Comparison of ENCODE assay signal across 8 cellular contexts in the genomic region with DNA sequence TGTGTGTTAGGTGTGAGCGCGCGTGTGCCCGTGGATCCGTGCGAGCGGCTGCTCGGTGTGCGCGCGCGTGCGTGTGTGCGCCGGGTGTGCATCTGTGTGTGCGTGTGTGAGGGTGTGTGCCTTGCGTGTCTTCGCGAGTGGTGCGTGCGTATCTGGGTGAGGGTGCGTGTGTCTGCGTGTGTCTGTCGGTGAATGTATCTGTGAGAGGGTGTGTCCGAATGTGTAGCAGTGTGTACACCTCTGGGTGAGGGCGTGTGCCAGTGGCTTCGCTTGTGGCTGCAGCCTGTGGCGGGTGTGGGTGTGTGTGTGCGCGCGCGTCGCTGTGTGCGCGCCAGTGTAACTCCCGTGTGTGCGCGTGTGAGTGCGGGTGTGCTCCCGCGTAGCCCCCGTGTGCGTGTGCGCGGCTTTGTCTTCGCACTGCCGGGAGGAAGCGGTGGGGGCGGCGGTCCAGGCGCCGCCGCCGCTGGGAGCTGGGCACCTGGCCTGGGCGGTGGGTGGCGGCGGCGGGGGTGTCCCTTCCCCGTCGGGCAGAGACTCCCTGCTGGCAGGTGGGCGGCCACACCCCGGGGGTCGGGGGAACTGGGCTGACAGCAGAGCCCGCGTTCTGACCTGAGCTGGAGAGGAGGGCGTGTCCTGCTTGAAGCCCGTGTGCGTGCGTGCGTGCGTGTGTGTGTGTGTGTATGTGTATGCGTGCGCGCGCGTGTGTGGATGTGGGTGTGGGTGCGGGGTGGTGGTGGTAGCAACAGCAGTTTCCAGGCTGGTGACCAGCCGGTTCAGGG.
DNase-seq lines count a peak whose midpoint lies in the region; ATAC-seq and TF ChIP-seq lines count a peak whose summit lies in the region.

No MANE protein-coding gene starts in this region.

- peak; percentile 39 for DNase-seq in EL
- DNase-seq in NCI-H345 (lab: John Stamatoyannopoulos, UW): peak; percentile 58
- DNase-seq in activated effector memory CD4-positive, alpha-beta T cell treated with Interleukin-2 at 50 U/mL for 16 hours: peak; percentile 23
- DNase-seq in fibroblast of the aortic adventitia (ENCODE audit: low read depth): no peak

- peaks cover 82% of the 10 kb centered on the region for H3K27me3 ChIP-seq in neutrophil

- no peaks in the 10 kb centered on the region for H3K9me3 ChIP-seq in neutrophil

- H3K4me3 ChIP-seq in fibroblast of the aortic adventitia (ENCODE audit: low read depth, low read length) (peak overlapping the region; percentile 86), neutrophil (ENCODE audit: low read depth in 1 of 2, low read length in 1 of 2) (peak overlapping the region; percentile 12 to 47)

- TF ChIP-seq CTCF in fibroblast of the aortic adventitia (IDR thresholded peaks at IDR 0.05; ENCODE audit: insufficient read depth, low read length) (no peak), neutrophil (IDR thresholded peaks at IDR 0.05) (no peak)

- peaks cover 8 to 18% of the 10 kb centered on the region in 2 experiments for H3K4me1 ChIP-seq in neutrophil (ENCODE audit: control insufficient read depth in 1 of 2, insufficient read depth in 1 of 2, low read depth in 1 of 2, low read length in 1 of 2)

- H3K36me3 ChIP-seq in neutrophil: no peaks in the 10 kb centered on the region

- no peak overlapping the region for H3K27ac ChIP-seq in neutrophil

- ATAC-seq in GM18873 (IDR thresholded peaks at IDR 0.05; ENCODE audit: low FRiP score, unreplicated experiment) (no peak), HG03571 (IDR thresholded peaks at IDR 0.05; ENCODE audit: unreplicated experiment) (no peak), HG03196 (IDR thresholded peaks at IDR 0.05; ENCODE audit: unreplicated experiment) (no peak)
